ENCODE assay signal across 11 cellular contexts in genomic region chr1:101253976-101254660, GRCh38. TPM values are rescaled to one million over a fixed set of nuclear protein-coding genes. Genes with fewer than 3 reads are reported as not detected.
DNase-seq lines count a peak whose midpoint lies in the region; ATAC-seq, FAIRE-seq and TF ChIP-seq lines count a peak whose summit lies in the region.
"Had no signal": no experiment of that assay in that cellular context is flagged by ENCODE, and none has a peak within 500 bp of the region (broad histone marks: within the 10 kb centered on the region; RNA-seq: fewer than 3 reads in every experiment).

No MANE protein-coding gene starts in this region.

- POLR2A ChIA-PET in activated CD8-positive, alpha-beta T cell treated with anti-CD3 and anti-CD28 coated beads, Interleukin-2, amount 10 ng/mL, durations not matched to agents 7 days and 5 days (lab: Charles Lee) = interaction anchor here (1.0 to 1.7 kb wide), 2 partner anchors 10 to 12 kb away, joined by 3 to 6 read pairs; no protein-coding TSS in a partner anchor

- no peak overlapping the region for H2AFZ ChIP-seq in Karpas-422 (ENCODE audit: low read length)

- TF ChIP-seq CTCF in mesothelial cell of epicardium (IDR thresholded peaks at IDR 0.05; ENCODE audit: unreplicated experiment) (no peak), testis (IDR thresholded peaks at IDR 0.05) (no peak)

- DNase-seq in DMS 273 (lab: John Stamatoyannopoulos, UW; ENCODE audit: unreplicated experiment) (peak; percentile 28), DMS 273 treated with DMSO at 0.1 percent for 48 hours (lab: John Stamatoyannopoulos, UW) (no peak), HTR-8/SVneo (ENCODE audit: insufficient read length, low spot score) (peak; percentile 24), mesothelial cell of epicardium (ENCODE audit: low spot score in 2 of 2, unreplicated experiment in 2 of 2) (no peak), testis (no peak), Karpas-422 (no peak), frontal cortex (ENCODE audit: low spot score in 2 of 2) (no peak)
- DNase-seq in activated CD8-positive, alpha-beta T cell treated with anti-CD3 and anti-CD28 coated beads, Interleukin-2, amount 10 ng/mL, durations not matched to agents 7 days and 5 days = no peak
- DNase-seq: NCI-H2029 treated with DMSO at 0.1 percent for 48 hours had no signal

- no peaks in the 10 kb centered on the region for H4K20me1 ChIP-seq in Karpas-422 (ENCODE audit: insufficient read depth, low read depth, low read length)

- no peaks in the 10 kb centered on the region for H3K9me3 ChIP-seq in testis
- H3K9me3 ChIP-seq in Karpas-422 (ENCODE audit: low read length) = no peaks in the 10 kb centered on the region
- H3K9me3 ChIP-seq: thoracic aorta had no signal

- no peak for TF ChIP-seq POLR2A in testis (IDR thresholded peaks at IDR 0.05)

- no peaks in the 10 kb centered on the region for H3K9me2 ChIP-seq in Karpas-422 (replicated peaks; ENCODE audit: insufficient read depth, low read length)

- peaks cover 1% of the 10 kb centered on the region for H3K36me3 Mint-ChIP-seq in activated CD8-positive, alpha-beta T cell treated with anti-CD3 and anti-CD28 coated beads, Interleukin-2, amount 10 ng/mL, durations not matched to agents 7 days and 5 days (ENCODE audit: low read depth)
- no peaks in the 10 kb centered on the region for H3K36me3 Mint-ChIP-seq in mesothelial cell of epicardium

- H3K9me3 Mint-ChIP-seq in activated CD8-positive, alpha-beta T cell treated with anti-CD3 and anti-CD28 coated beads, Interleukin-2, amount 10 ng/mL, durations not matched to agents 7 days and 5 days (ENCODE audit: insufficient read depth) = no peaks in the 10 kb centered on the region
- H3K9me3 Mint-ChIP-seq in mesothelial cell of epicardium = peaks cover 3% of the 10 kb centered on the region

- intact Hi-C loops in testis (cut with DNase I; ENCODE audit: low total_unique reads) = no loop called here

- H3K4me3 ChIP-seq in testis = no peak overlapping the region
- H3K4me3 ChIP-seq in Karpas-422 (ENCODE audit: low read length) = no peak overlapping the region
- H3K4me3 ChIP-seq: thoracic aorta had no signal

- no peak overlapping the region for H3K4me2 ChIP-seq in Karpas-422 (ENCODE audit: low read depth, low read length, poor library complexity, severe bottlenecking)

- 47 to 48% methylated on average over 9 of the region's 9 CpGs for WGBS in testis, 2 donors

- no peak overlapping the region for H3K4me3 Mint-ChIP-seq in activated CD8-positive, alpha-beta T cell treated with anti-CD3 and anti-CD28 coated beads, Interleukin-2, amount 10 ng/mL, durations not matched to agents 7 days and 5 days
- peak overlapping the region; percentile 24 for H3K4me3 Mint-ChIP-seq in mesothelial cell of epicardium

- no peaks in the 10 kb centered on the region for H3K27me3 ChIP-seq in testis
- no peaks in the 10 kb centered on the region for H3K27me3 ChIP-seq in Karpas-422 (ENCODE audit: low read length)

- no peaks in the 10 kb centered on the region for H3K79me2 ChIP-seq in Karpas-422 (ENCODE audit: low read length)

- peak; percentile 23 for ATAC-seq in activated CD8-positive, alpha-beta T cell treated with anti-CD3 and anti-CD28 coated beads, Interleukin-2, amount 10 ng/mL, durations not matched to agents 7 days and 5 days

- H3K27ac ChIP-seq in testis (no peak overlapping the region), Karpas-422 (ENCODE audit: low read length) (no peak overlapping the region)
- H3K27ac ChIP-seq: 22Rv1, thoracic aorta had no signal

- H3K36me3 ChIP-seq in testis (ENCODE audit: low read depth, missing control alignments) = no peaks in the 10 kb centered on the region
- H3K36me3 ChIP-seq in Karpas-422 (ENCODE audit: insufficient read depth, low read length) = no peaks in the 10 kb centered on the region
- H3K36me3 ChIP-seq: thoracic aorta had no signal

- CTCF ChIA-PET in activated CD8-positive, alpha-beta T cell treated with anti-CD3 and anti-CD28 coated beads, Interleukin-2, amount 10 ng/mL, durations not matched to agents 7 days and 5 days (lab: Charles Lee) = interaction anchor here (1.2 to 4.1 kb wide), 4 partner anchors 15 to 36 kb away, joined by 3 to 43 read pairs (median 9); no protein-coding TSS in a partner anchor

- H3K27me3 Mint-ChIP-seq in activated CD8-positive, alpha-beta T cell treated with anti-CD3 and anti-CD28 coated beads, Interleukin-2, amount 10 ng/mL, durations not matched to agents 7 days and 5 days (ENCODE audit: low read depth) = no peaks in the 10 kb centered on the region
- H3K27me3 Mint-ChIP-seq in mesothelial cell of epicardium (ENCODE audit: low read depth) = no peaks in the 10 kb centered on the region

- H3K4me1 ChIP-seq in testis (no peaks in the 10 kb centered on the region), Karpas-422 (ENCODE audit: low read length) (peaks cover 19% of the 10 kb centered on the region)

- peaks cover 27% of the 10 kb centered on the region for H3K4me1 Mint-ChIP-seq in activated CD8-positive, alpha-beta T cell treated with anti-CD3 and anti-CD28 coated beads, Interleukin-2, amount 10 ng/mL, durations not matched to agents 7 days and 5 days (ENCODE audit: low read depth)
- H3K4me1 Mint-ChIP-seq in mesothelial cell of epicardium = peaks cover 29% of the 10 kb centered on the region

- FAIRE-seq in HTR-8/SVneo (lab: Jason Lieb, UNC) (no peak), frontal cortex (lab: Jason Lieb, UNC) (no peak)

- H3K9ac ChIP-seq in Karpas-422 (ENCODE audit: low read length) = no peak overlapping the region

- no peak overlapping the region for H3K27ac Mint-ChIP-seq in activated CD8-positive, alpha-beta T cell treated with anti-CD3 and anti-CD28 coated beads, Interleukin-2, amount 10 ng/mL, durations not matched to agents 7 days and 5 days
- peak overlapping the region; percentile 94 for H3K27ac Mint-ChIP-seq in mesothelial cell of epicardium

RNA-seq across cellular contexts. Expression of gene S1PR1, which starts 17.3 kb away (rescaled TPM):
- 10 to 100 TPM; 72.8 to 76.5 TPM for total RNA-seq in activated CD8-positive, alpha-beta T cell treated with anti-CD3 and anti-CD28 coated beads, Interleukin-2, amount 10 ng/mL, durations not matched to agents 7 days and 5 days
- total RNA-seq in mesothelial cell of epicardium (21.5 to 25.5 TPM (median 23.5 TPM) in 3 replicates), testis (10 to 100 TPM in 1 of 2 donors, 1 to 10 TPM in 1; 6.4 to 11.5 TPM), frontal cortex (12.6 TPM)
- polyA plus RNA-seq in testis (ENCODE audit: insufficient read depth, low read depth, low replicate concordance) = 9.3 TPM
- not detected in 2 replicates for total RNA-seq in Karpas-422 (2014; rRNA removed; shearing (Covaris generic); ENCODE audit: low replicate concordance)

Comparison
In these comparisons a context has a peak if more than half of its experiments do, and no peak if none do; other contexts are left out.
1. DNase-seq: peak in DMS 273 (single experiment) and HTR-8/SVneo (single experiment); none in DMS 273 treated with DMSO at 0.1 percent for 48 hours (single experiment), activated CD8-positive, alpha-beta T cell treated with anti-CD3 and anti-CD28 coated beads, Interleukin-2, amount 10 ng/mL, durations not matched to agents 7 days and 5 days (single experiment), mesothelial cell of epicardium (0 of 2), testis (single experiment), Karpas-422 (single experiment) and frontal cortex (0 of 2).